In genomic region chr3:63933459-63933858, GRCh38 we compare ENCODE assay signal across 11 cellular contexts. TPM values are rescaled to one million over a fixed set of nuclear protein-coding genes. Genes with fewer than 3 reads are reported as not detected.
DNase-seq lines count a peak whose midpoint lies in the region; ATAC-seq and TF ChIP-seq lines count a peak whose summit lies in the region.
"Had no signal": no experiment of that assay in that cellular context is flagged by ENCODE, and none has a peak within 500 bp of the region (broad histone marks: within the 10 kb centered on the region; RNA-seq: fewer than 3 reads in every experiment).

No MANE protein-coding gene starts in this region.

- H3K36me3 ChIP-seq in left ventricle myocardium inferior (no peaks in the 10 kb centered on the region), right atrium auricular region (no peaks in the 10 kb centered on the region), psoas muscle (ENCODE audit: insufficient read depth in 1 of 2, low read depth in 1 of 2) (no peaks in the 10 kb centered on the region)

- WGBS in psoas muscle, 3 donors, result 96 to 100% (median 97%) methylated on average over 1 of the region's 1 CpG

- H3K27me3 Mint-ChIP-seq in T-helper 17 cell (no peaks in the 10 kb centered on the region), chondrocyte (ENCODE audit: low read depth) (no peaks in the 10 kb centered on the region)

- ATAC-seq in HG03066 (IDR thresholded peaks at IDR 0.05; ENCODE audit: low read depth, unreplicated experiment) (peak; percentile 54), T-helper 17 cell (no peak), psoas muscle (no peak)
- ATAC-seq: body of pancreas had no signal

- H3K36me3 Mint-ChIP-seq in T-helper 17 cell (ENCODE audit: low read depth) (no peaks in the 10 kb centered on the region), chondrocyte (ENCODE audit: low read depth) (peaks cover 2% of the 10 kb centered on the region)

- H3K4me3 ChIP-seq in left ventricle myocardium inferior, result no peak overlapping the region
- no peak overlapping the region for H3K4me3 ChIP-seq in right atrium auricular region
- no peak overlapping the region for H3K4me3 ChIP-seq in psoas muscle
- H3K4me3 ChIP-seq: body of pancreas had no signal

- no peaks in the 10 kb centered on the region for H3K9me3 Mint-ChIP-seq in chondrocyte (ENCODE audit: low read depth)

- peak overlapping the region; percentile 28 for H3K27ac ChIP-seq in left ventricle myocardium inferior (replicated peaks)
- H3K27ac ChIP-seq in right atrium auricular region, result no peak overlapping the region
- no peak overlapping the region for H3K27ac ChIP-seq in psoas muscle
- H3K27ac ChIP-seq: C4-2B had no signal

- H3K27me3 ChIP-seq in left ventricle myocardium inferior (ENCODE audit: low read depth) (no peaks in the 10 kb centered on the region), right atrium auricular region (no peaks in the 10 kb centered on the region), psoas muscle (ENCODE audit: insufficient read depth in 3 of 3, low read length in 2 of 3) (no peaks in the 10 kb centered on the region)
- H3K27me3 ChIP-seq: body of pancreas had no signal

- intact Hi-C loops in left ventricle myocardium inferior (cut with micrococcal nuclease) (no loop called here), psoas muscle (cut with DNase I) (no loop called here)

- no peak for DNase-seq in left ventricle myocardium inferior
- DNase-seq in right atrium auricular region (ENCODE audit: low spot score), result no peak
- no peak for DNase-seq in T-helper 17 cell
- no peak for DNase-seq in GM19240 (ENCODE audit: insufficient read length, low spot score)
- DNase-seq in globus pallidus (ENCODE audit: low spot score), result no peak
- no peak for DNase-seq in chondrocyte (ENCODE audit: low spot score)
- DNase-seq in psoas muscle, result no peak
- DNase-seq: body of pancreas had no signal

- H3K4me1 ChIP-seq in left ventricle myocardium inferior, result peaks cover 70% of the 10 kb centered on the region
- H3K4me1 ChIP-seq in right atrium auricular region, result peaks cover 0 to 44% of the 10 kb centered on the region in 2 donors
- peaks cover 39% of the 10 kb centered on the region for H3K4me1 ChIP-seq in psoas muscle

- TF ChIP-seq CTCF in left ventricle myocardium inferior (IDR thresholded peaks at IDR 0.05; ENCODE audit: borderline replicate concordance) (no peak), right atrium auricular region (IDR thresholded peaks at IDR 0.05) (no peak), chondrocyte (IDR thresholded peaks at IDR 0.05) (no peak), psoas muscle (IDR thresholded peaks at IDR 0.05) (no peak)

- H3K27ac Mint-ChIP-seq in T-helper 17 cell (peak overlapping the region; percentile 91), chondrocyte (ENCODE audit: unreplicated experiment) (no peak overlapping the region)

- H3K4me1 Mint-ChIP-seq in T-helper 17 cell, result peaks cover 61% of the 10 kb centered on the region
- H3K4me1 Mint-ChIP-seq in chondrocyte (ENCODE audit: low read depth), result peaks cover 35% of the 10 kb centered on the region

- H3K9me3 ChIP-seq in left ventricle myocardium inferior (replicated peaks) (no peaks in the 10 kb centered on the region), right atrium auricular region (no peaks in the 10 kb centered on the region), T-helper 17 cell (ENCODE audit: control insufficient read depth, low read length, poor library complexity, severe bottlenecking) (no peaks in the 10 kb centered on the region), psoas muscle (no peaks in the 10 kb centered on the region)
- H3K9me3 ChIP-seq: body of pancreas had no signal

- H3K4me3 Mint-ChIP-seq in T-helper 17 cell (peak overlapping the region; percentile 1), chondrocyte (ENCODE audit: unreplicated experiment) (no peak overlapping the region)

RNA-seq across cellular contexts. Expression of gene SCAANT1, which starts 21.3 kb away (rescaled TPM):
- total RNA-seq in left ventricle myocardium inferior (not detected), right atrium auricular region (not detected), T-helper 17 cell (1 to 10 TPM in 1 of 2 donors, not detected in 1; 1.7 TPM), chondrocyte (not detected in 3 replicates), psoas muscle (not detected)
- polyA plus RNA-seq in psoas muscle, result not detected
- total RNA-seq: body of pancreas, kidney epithelial cell had no signal
